Comparison of ENCODE assay signal across 2 cellular contexts in genomic region chr16:19098173-19098572, GRCh38.
TF ChIP-seq lines count a peak whose summit lies in the region.

No MANE protein-coding gene starts in this region.

TF ChIP-seq in HepG2, 621 proteins besides CTCF, POLR2A, EP300 and RAD21:
- peak; percentile 99 for TF ChIP-seq ZNF12 (CRISPR knock-in tag; IDR thresholded peaks at IDR 0.05)
- TF ChIP-seq CHD4 (IDR thresholded peaks at IDR 0.05; ENCODE audit: borderline replicate concordance, low read length): peak; percentile 54; the same call in 1 of the 2 replicates
- TF ChIP-seq KLF9 (CRISPR knock-in tag; IDR thresholded peaks at IDR 0.05; ENCODE audit: low read depth): no peak
- TF ChIP-seq XBP1 (CRISPR knock-in tag; IDR thresholded peaks at IDR 0.05): no peak
- peak; percentile 97 for TF ChIP-seq RBAK (CRISPR knock-in tag; IDR thresholded peaks at IDR 0.05)

TF ChIP-seq in K562, 482 proteins besides CTCF, POLR2A, EP300 and RAD21:
- TF ChIP-seq TAF15 (IDR thresholded peaks at IDR 0.05; ENCODE audit: low read depth, low read length) (no peak), CBX3 (IDR thresholded peaks at IDR 0.05; ENCODE audit: borderline replicate concordance in 1 of 2, low read length in 2 of 2) (peak in 1 of 2 experiments; percentile 76; a peak in 2 of 3 replicates), POLR2B (IDR thresholded peaks at IDR 0.05; ENCODE audit: low read depth, partially characterized antibody) (no peak), NR1H2 (CRISPR knock-in tag; IDR thresholded peaks at IDR 0.05) (no peak), SIN3B (IDR thresholded peaks at IDR 0.05; ENCODE audit: low read depth) (no peak), PCBP1 (IDR thresholded peaks at IDR 0.05; ENCODE audit: low read depth, low read length, poor library complexity, severe bottlenecking) (no peak), FOXJ2 (tag; IDR thresholded peaks at IDR 0.05) (no peak), RBM25 (IDR thresholded peaks at IDR 0.05; ENCODE audit: low read depth, low read length, severe bottlenecking) (peak; percentile 54), TRIM28 (IDR thresholded peaks at IDR 0.05) (0 out of 2 replicates have a peak, but pooled peaks have one; percentile 36), ZNF354B (CRISPR knock-in tag; IDR thresholded peaks at IDR 0.05) (no peak), BACH1 (tag; IDR thresholded peaks at IDR 0.05) (no peak), ZNF12 (CRISPR knock-in tag; IDR thresholded peaks at IDR 0.05) (peak; percentile 96), BCOR (IDR thresholded peaks at IDR 0.05) (peak; percentile 79), MEF2D (tag; conservative IDR thresholded peaks at IDR 0.05; ENCODE audit: low read depth) (no peak)
- TF ChIP-seq, protein P1, sequence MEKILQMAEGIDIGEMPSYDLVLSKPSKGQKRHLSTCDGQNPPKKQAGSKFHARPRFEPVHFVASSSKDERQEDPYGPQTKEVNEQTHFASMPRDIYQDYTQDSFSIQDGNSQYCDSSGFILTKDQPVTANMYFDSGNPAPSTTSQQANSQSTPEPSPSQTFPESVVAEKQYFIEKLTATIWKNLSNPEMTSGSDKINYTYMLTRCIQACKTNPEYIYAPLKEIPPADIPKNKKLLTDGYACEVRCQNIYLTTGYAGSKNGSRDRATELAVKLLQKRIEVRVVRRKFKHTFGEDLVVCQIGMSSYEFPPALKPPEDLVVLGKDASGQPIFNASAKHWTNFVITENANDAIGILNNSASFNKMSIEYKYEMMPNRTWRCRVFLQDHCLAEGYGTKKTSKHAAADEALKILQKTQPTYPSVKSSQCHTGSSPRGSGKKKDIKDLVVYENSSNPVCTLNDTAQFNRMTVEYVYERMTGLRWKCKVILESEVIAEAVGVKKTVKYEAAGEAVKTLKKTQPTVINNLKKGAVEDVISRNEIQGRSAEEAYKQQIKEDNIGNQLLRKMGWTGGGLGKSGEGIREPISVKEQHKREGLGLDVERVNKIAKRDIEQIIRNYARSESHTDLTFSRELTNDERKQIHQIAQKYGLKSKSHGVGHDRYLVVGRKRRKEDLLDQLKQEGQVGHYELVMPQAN (IDR thresholded peaks at IDR 0.05; ENCODE audit: borderline replicate concordance): no peak
